In genomic region chr4:80138556-80139538, GRCh38 we compare ENCODE assay signal across 8 cellular contexts. TPM values are rescaled to one million over a fixed set of nuclear protein-coding genes. Genes with fewer than 3 reads are reported as not detected.
DNase-seq lines count a peak whose midpoint lies in the region; ATAC-seq, FAIRE-seq and TF ChIP-seq lines count a peak whose summit lies in the region.

No MANE protein-coding gene starts in this region.

- TF ChIP-seq CTCF in astrocyte of the cerebellum (IDR thresholded peaks at IDR 0.05; ENCODE audit: low read depth, low read length, missing control alignments) = no peak

- H3K4me3 ChIP-seq in astrocyte of the cerebellum (ENCODE audit: low read depth, low read length) = no peak overlapping the region

- in situ Hi-C loops in astrocyte of the cerebellum (cut with HindIII; ENCODE audit: low sequenced_read_pairs) = no loop called here

- peak; percentile 94 for ATAC-seq in HG02852 (IDR thresholded peaks at IDR 0.05; ENCODE audit: unreplicated experiment)

- peak; percentile 64 for FAIRE-seq in GM18507 (lab: Jason Lieb, UNC)

- DNase-seq in GM18507 (ENCODE audit: extremely low spot score, insufficient read length, low read depth) (no peak), RPMI7951 (ENCODE audit: low read depth) (peak; percentile 55), astrocyte of the cerebellum (ENCODE audit: low read depth) (peak; percentile 32), cortex of kidney (lab: John Stamatoyannopoulos, UW) (no peak), DMS153 treated with DMSO at 0.1 percent for 48 hours (lab: John Stamatoyannopoulos, UW; ENCODE audit: unreplicated experiment) (no peak), 8988T (no peak)
- DNase-seq in stimulated activated CD8-positive, alpha-beta memory T cell treated with anti-CD3 and anti-CD28 coated beads, Interleukin-4, amount 100 ng/mL, for 48 hours = peak; percentile 47

RNA-seq across cellular contexts. Expression of gene PRDM8, which starts 58.5 kb away (rescaled TPM):
- 6.4 and 11.7 TPM in 2 replicates for total RNA-seq in RPMI7951 (2014; rRNA removed; shearing (Covaris generic))

Comparison
In these comparisons a context has a peak if more than half of its experiments do, and no peak if none do; other contexts are left out.
1. DNase-seq: peak in RPMI7951 (single experiment), astrocyte of the cerebellum (single experiment) and stimulated activated CD8-positive, alpha-beta memory T cell treated with anti-CD3 and anti-CD28 coated beads, Interleukin-4, amount 100 ng/mL, for 48 hours (single experiment); none in GM18507 (single experiment), cortex of kidney (single experiment), DMS153 treated with DMSO at 0.1 percent for 48 hours (single experiment) and 8988T (single experiment).